In the genomic region with DNA sequence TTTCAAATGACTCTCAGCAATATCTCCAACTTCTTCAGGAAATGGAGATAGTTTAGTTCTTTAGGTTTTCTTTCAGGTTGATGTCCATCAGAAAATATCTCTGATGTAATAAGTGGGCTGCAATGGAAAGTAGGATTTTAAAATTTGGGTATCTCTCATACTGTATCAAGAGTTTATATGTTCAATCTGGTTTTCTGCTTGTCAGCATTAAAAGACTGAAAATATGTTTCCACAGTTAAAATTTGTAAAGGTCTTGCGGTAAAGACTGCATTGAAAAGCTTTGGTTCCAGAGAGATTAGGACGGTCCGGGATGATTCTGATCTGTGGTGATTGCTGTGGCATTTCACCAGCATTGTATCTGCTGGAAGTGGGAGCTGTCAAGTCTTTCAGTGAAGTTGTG, we compare ENCODE assay signal across 28 cellular contexts.
"Had no signal": no experiment of that assay in that cellular context is flagged by ENCODE, and none has a peak within 500 bp of the region (broad histone marks: within the 10 kb centered on the region; RNA-seq: fewer than 3 reads in every experiment).

No MANE protein-coding gene starts in this region.

- H3K36me3 ChIP-seq: neutrophil, pancreas, spleen, stomach, thoracic aorta, thyroid gland, tibial nerve, upper lobe of left lung, vagina had no signal

- H3K27ac ChIP-seq: neutrophil, pancreas, psoas muscle, skin epidermis, spleen, stomach, thoracic aorta, thyroid gland, tibial nerve, upper lobe of left lung, vagina had no signal

- H3K4me3 Mint-ChIP-seq: naive thymus-derived CD4-positive, alpha-beta T cell; natural killer cell; nephron; stimulated activated memory B cell treated with anti-CD40 and anti-IgM and Interleukin-4, amounts not matched to agents 10 μg/mL and 1 μg/mL and 100 μg/mL, for 72 hours; stimulated activated naive CD8-positive, alpha-beta T cell treated with anti-CD3 and anti-CD28 coated beads, Interleukin-15, Interleukin-2, amounts not matched to agents 100 ng/mL and 50 ng/mL, for 24 hours had no signal

- H3K9me3 Mint-ChIP-seq: nephron; stimulated activated memory B cell treated with anti-CD40 and anti-IgM and Interleukin-4, amounts not matched to agents 10 μg/mL and 1 μg/mL and 100 μg/mL, for 72 hours; stimulated activated naive CD8-positive, alpha-beta T cell treated with anti-CD3 and anti-CD28 coated beads, Interleukin-15, Interleukin-2, amounts not matched to agents 100 ng/mL and 50 ng/mL, for 24 hours had no signal

- H3K4me2 ChIP-seq: smooth muscle cell had no signal

- ATAC-seq: naive thymus-derived CD4-positive, alpha-beta T cell; natural killer cell; pancreas; psoas muscle; right cardiac atrium; sciatic nerve; stimulated activated memory B cell treated with anti-CD40 and anti-IgM and Interleukin-4, amounts not matched to agents 10 μg/mL and 1 μg/mL and 100 μg/mL, for 72 hours had no signal

- H3K9me3 ChIP-seq: neutrophil, pancreas, psoas muscle, spleen, stomach, thoracic aorta, thyroid gland, tibial nerve, upper lobe of left lung, vagina had no signal

- H3K4me1 ChIP-seq: psoas muscle, spleen, stomach, thyroid gland, tibial nerve, vagina had no signal

- H3K27me3 Mint-ChIP-seq: stimulated activated naive CD8-positive, alpha-beta T cell treated with anti-CD3 and anti-CD28 coated beads, Interleukin-15, Interleukin-2, amounts not matched to agents 100 ng/mL and 50 ng/mL, for 24 hours had no signal

- H3K27me3 ChIP-seq: neutrophil, pancreas, spleen, stomach, thyroid gland, tibial nerve, upper lobe of left lung, vagina had no signal

- DNase-seq: naive thymus-derived CD4-positive, alpha-beta T cell; natural killer cell; pancreas; psoas muscle; right cardiac atrium; spleen; stimulated activated CD4-positive, alpha-beta T cell treated with anti-CD3 and anti-CD28 coated beads, Interleukin-12 subunit alpha, Interleukin-12 subunit beta, amount 100 ng/mL, for 4 hours; stimulated activated CD4-positive, alpha-beta T cell treated with anti-CD3 and anti-CD28 coated beads, Interleukin-1b, Interleukin-23, amount 100 ng/mL, for 48 hours; stimulated activated CD4-positive, alpha-beta T cell treated with anti-CD3 and anti-CD28 coated beads, Interleukin-4, amount 100 ng/mL, for 1 hour; stimulated activated CD4-positive, alpha-beta T cell treated with anti-CD3 and anti-CD28 coated beads, Interleukin-4, amount 100 ng/mL, for 4 hours; stimulated activated CD8-positive, alpha-beta memory T cell treated with anti-CD3 and anti-CD28 coated beads, Interleukin-4, amount 100 ng/mL, for 48 hours; stimulated activated naive CD4-positive, alpha-beta T cell; stomach; thyroid gland; trophoblast cell; upper lobe of left lung had no signal

- H3K27ac Mint-ChIP-seq: naive thymus-derived CD4-positive, alpha-beta T cell; natural killer cell; nephron; progenitor cell of endocrine pancreas; stimulated activated memory B cell treated with anti-CD40 and anti-IgM and Interleukin-4, amounts not matched to agents 10 μg/mL and 1 μg/mL and 100 μg/mL, for 72 hours; stimulated activated naive CD8-positive, alpha-beta T cell treated with anti-CD3 and anti-CD28 coated beads, Interleukin-15, Interleukin-2, amounts not matched to agents 100 ng/mL and 50 ng/mL, for 24 hours had no signal

- H3K36me3 Mint-ChIP-seq: naive thymus-derived CD4-positive, alpha-beta T cell; natural killer cell; stimulated activated memory B cell treated with anti-CD40 and anti-IgM and Interleukin-4, amounts not matched to agents 10 μg/mL and 1 μg/mL and 100 μg/mL, for 72 hours had no signal

- FAIRE-seq: pancreas, urothelium cell line had no signal

- H3K4me1 Mint-ChIP-seq: naive thymus-derived CD4-positive, alpha-beta T cell; natural killer cell had no signal

- H3K4me3 ChIP-seq: pancreas, psoas muscle, skin epidermis, smooth muscle cell, spleen, stomach, thoracic aorta, thyroid gland, tibial nerve, upper lobe of left lung, vagina had no signal
